Comparison of ENCODE assay signal across 1 cellular context in the genomic region with DNA sequence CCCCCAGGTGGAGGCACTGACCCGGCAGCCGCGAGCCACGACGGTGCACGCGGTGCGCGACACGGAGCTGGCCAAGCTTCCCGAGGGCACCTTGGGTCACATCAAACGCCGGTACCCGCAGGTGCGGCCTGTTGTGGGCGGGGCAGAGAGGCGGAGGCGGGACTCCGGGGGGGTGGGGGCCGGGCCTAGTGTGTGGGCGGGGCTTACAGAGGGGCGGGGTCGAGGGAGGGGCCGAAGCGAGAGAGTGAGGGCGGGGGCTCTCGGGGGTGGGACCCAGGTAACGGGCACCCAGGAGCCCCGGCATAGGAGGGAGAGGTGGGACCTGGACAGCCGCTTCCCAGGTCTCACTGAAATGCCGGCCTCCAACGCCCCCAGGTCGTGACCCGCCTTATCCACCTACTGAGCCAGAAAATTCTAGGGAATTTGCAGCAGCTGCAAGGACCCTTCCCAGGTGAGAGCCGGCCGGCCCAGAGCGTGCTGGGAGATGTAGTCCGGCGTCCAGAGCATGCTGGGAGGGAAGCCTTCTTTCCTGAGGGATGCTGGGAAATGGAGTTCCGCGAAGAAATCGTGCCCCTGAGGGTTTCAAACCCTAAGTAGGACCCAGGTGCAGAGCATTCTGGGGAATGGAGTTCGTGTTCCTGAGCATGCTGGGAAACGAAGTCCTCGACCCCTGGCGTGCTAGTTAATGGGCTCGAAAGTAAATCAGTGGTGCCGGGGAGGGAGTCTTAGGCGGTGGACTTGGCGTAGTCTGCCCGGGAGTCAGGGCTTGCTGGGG.
TF ChIP-seq lines count a peak whose summit lies in the region.

No MANE protein-coding gene starts in this region.

TF ChIP-seq in GM23338, 12 proteins besides CTCF, POLR2A, EP300 and RAD21 (continued from another document):
- TF ChIP-seq ZNF462 (CRISPR knock-in tag; IDR thresholded peaks at IDR 0.05) (no peak), ZNF114 (CRISPR knock-in tag; IDR thresholded peaks at IDR 0.05) (peak; percentile 62; the same call in 1 of the 2 replicates), EZH2 (IDR thresholded peaks at IDR 0.05; ENCODE audit: low read depth, unreplicated experiment) (no peak), STAT1 (IDR thresholded peaks at IDR 0.05; ENCODE audit: unreplicated experiment) (peak; percentile 34), JUNB (IDR thresholded peaks at IDR 0.05; ENCODE audit: unreplicated experiment) (no peak), POLR2AphosphoS5 (IDR thresholded peaks at IDR 0.05; ENCODE audit: low read depth) (peak; percentile 31; the same call in 1 of the 2 replicates)
